Comparison of ENCODE assay signal across 1 cellular context in genomic region chr10:126907423-126907970, GRCh38.
TF ChIP-seq lines count a peak whose summit lies in the region.

No MANE protein-coding gene starts in this region.

TF ChIP-seq in WTC11, 78 proteins besides CTCF, POLR2A, EP300 and RAD21:
- no peak for TF ChIP-seq AFF4 (CRISPR knock-in tag; IDR thresholded peaks at IDR 0.05; ENCODE audit: borderline replicate concordance)
- no peak for TF ChIP-seq NFE2L1 (CRISPR knock-in tag; IDR thresholded peaks at IDR 0.05)
- no peak for TF ChIP-seq PREB (CRISPR knock-in tag; IDR thresholded peaks at IDR 0.05; ENCODE audit: borderline replicate concordance)
- TF ChIP-seq ZNF138 (CRISPR knock-in tag; conservative IDR thresholded peaks at IDR 0.05): no peak
- no peak for TF ChIP-seq HMGA2 (CRISPR knock-in tag; IDR thresholded peaks at IDR 0.05)
- no peak for TF ChIP-seq FOXP1 (CRISPR knock-in tag; IDR thresholded peaks at IDR 0.05; ENCODE audit: borderline replicate concordance)
- TF ChIP-seq SMAD4 (CRISPR knock-in tag; IDR thresholded peaks at IDR 0.05): no peak
- TF ChIP-seq ZNF219 (CRISPR knock-in tag; IDR thresholded peaks at IDR 0.05; ENCODE audit: borderline replicate concordance): no peak
- no peak for TF ChIP-seq MAX (CRISPR knock-in tag; IDR thresholded peaks at IDR 0.05)
- TF ChIP-seq E2F5 (CRISPR knock-in tag; IDR thresholded peaks at IDR 0.05): no peak
- TF ChIP-seq ATF3 (CRISPR knock-in tag; conservative IDR thresholded peaks at IDR 0.05): no peak
- no peak for TF ChIP-seq PRRX2 (CRISPR knock-in tag; IDR thresholded peaks at IDR 0.05)
- no peak for TF ChIP-seq ZNF532 (CRISPR knock-in tag; IDR thresholded peaks at IDR 0.05; ENCODE audit: borderline replicate concordance)
- no peak for TF ChIP-seq PRDM15 (CRISPR knock-in tag; IDR thresholded peaks at IDR 0.05)
- no peak for TF ChIP-seq E2F1 (CRISPR knock-in tag; IDR thresholded peaks at IDR 0.05)
